ENCODE assay signal across 1 cellular context in the genomic region with DNA sequence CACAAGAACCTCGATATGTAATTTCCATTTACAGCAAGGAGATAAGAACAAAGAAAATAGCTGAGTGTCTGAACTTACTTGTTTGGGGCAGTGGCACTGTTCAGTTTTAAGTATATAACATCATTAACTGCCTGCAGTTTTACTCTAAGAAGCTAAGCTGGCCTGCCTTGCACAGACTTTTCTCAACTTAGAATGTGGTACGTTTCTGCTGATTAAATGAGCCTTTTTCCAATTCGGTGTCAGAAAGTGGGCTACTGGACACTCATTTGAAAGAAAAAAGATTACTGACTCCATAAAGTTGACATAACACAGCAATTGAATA.
TF ChIP-seq lines count a peak whose summit lies in the region.

No MANE protein-coding gene starts in this region.

TF ChIP-seq in WTC11, 78 proteins besides CTCF, POLR2A, EP300 and RAD21 (continued from another document):
- TF ChIP-seq, protein P1, sequence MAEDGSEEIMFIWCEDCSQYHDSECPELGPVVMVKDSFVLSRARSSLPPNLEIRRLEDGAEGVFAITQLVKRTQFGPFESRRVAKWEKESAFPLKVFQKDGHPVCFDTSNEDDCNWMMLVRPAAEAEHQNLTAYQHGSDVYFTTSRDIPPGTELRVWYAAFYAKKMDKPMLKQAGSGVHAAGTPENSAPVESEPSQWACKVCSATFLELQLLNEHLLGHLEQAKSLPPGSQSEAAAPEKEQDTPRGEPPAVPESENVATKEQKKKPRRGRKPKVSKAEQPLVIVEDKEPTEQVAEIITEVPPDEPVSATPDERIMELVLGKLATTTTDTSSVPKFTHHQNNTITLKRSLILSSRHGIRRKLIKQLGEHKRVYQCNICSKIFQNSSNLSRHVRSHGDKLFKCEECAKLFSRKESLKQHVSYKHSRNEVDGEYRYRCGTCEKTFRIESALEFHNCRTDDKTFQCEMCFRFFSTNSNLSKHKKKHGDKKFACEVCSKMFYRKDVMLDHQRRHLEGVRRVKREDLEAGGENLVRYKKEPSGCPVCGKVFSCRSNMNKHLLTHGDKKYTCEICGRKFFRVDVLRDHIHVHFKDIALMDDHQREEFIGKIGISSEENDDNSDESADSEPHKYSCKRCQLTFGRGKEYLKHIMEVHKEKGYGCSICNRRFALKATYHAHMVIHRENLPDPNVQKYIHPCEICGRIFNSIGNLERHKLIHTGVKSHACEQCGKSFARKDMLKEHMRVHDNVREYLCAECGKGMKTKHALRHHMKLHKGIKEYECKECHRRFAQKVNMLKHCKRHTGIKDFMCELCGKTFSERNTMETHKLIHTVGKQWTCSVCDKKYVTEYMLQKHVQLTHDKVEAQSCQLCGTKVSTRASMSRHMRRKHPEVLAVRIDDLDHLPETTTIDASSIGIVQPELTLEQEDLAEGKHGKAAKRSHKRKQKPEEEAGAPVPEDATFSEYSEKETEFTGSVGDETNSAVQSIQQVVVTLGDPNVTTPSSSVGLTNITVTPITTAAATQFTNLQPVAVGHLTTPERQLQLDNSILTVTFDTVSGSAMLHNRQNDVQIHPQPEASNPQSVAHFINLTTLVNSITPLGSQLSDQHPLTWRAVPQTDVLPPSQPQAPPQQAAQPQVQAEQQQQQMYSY (CRISPR knock-in tag; IDR thresholded peaks at IDR 0.05), result no peak
- TF ChIP-seq, protein P2, sequence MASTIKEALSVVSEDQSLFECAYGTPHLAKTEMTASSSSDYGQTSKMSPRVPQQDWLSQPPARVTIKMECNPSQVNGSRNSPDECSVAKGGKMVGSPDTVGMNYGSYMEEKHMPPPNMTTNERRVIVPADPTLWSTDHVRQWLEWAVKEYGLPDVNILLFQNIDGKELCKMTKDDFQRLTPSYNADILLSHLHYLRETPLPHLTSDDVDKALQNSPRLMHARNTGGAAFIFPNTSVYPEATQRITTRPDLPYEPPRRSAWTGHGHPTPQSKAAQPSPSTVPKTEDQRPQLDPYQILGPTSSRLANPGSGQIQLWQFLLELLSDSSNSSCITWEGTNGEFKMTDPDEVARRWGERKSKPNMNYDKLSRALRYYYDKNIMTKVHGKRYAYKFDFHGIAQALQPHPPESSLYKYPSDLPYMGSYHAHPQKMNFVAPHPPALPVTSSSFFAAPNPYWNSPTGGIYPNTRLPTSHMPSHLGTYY (CRISPR knock-in tag; IDR thresholded peaks at IDR 0.05), result no peak
